ENCODE assay signal across 1 cellular context in the genomic region with DNA sequence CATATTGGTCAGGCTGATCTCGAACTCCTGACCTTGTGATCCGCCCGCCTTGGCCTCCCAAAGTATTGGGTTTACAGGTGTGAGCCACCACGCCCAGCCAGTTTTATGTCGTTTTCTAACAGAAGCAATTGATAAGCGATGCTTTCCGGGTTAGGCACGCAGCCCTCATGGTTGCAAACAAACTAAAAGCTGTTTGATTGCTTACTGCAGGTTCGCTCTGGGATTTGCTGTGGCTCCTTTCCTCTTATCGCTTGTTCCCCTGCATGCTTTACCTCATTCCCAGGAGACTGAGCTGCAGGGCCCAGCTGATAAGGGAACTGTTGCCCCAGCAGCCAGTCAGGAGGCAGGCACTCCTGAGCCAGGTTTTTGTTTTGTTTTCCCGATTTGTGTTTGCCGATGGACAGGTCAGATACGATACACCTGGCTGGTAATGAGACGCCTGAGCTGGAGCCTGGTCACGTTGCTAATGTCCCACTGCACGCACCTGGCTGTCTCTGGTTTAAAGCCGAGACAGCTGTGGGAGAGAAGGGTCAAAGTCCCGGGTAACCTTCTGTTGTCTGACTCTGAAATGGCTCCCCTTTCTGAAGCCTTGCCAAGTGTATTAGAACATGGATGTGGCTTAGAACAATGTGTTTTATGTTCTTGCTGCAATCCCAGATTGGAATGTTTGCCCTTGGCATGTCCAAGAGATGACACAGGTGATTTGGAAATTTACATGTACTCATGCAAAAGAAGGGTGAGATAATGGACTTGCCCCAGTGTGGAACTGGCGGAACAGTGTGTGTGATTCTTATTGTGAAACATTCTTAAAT.
TF ChIP-seq lines count a peak whose summit lies in the region.

No MANE protein-coding gene starts in this region.

TF ChIP-seq in HepG2, 621 proteins besides CTCF, POLR2A, EP300 and RAD21 (continued from another document and continues in another):
- TF ChIP-seq, protein P1, sequence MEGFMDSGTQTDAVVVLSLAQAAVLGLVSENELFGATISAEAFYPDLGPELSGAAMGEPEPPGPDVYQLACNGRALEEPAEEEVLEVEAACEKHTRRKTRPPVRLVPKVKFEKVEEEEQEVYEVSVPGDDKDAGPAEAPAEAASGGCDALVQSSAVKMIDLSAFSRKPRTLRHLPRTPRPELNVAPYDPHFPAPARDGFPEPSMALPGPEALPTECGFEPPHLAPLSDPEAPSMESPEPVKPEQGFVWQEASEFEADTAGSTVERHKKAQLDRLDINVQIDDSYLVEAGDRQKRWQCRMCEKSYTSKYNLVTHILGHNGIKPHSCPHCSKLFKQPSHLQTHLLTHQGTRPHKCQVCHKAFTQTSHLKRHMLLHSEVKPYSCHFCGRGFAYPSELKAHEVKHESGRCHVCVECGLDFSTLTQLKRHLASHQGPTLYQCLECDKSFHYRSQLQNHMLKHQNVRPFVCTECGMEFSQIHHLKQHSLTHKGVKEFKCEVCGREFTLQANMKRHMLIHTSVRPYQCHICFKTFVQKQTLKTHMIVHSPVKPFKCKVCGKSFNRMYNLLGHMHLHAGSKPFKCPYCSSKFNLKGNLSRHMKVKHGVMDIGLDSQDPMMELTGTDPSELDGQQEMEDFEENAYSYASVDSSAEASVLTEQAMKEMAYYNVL (CRISPR knock-in tag; IDR thresholded peaks at IDR 0.05; ENCODE audit: borderline replicate concordance), result peak; percentile 98
- peak; percentile 86 for TF ChIP-seq XRCC5 (optimal IDR thresholded peaks at IDR 0.05; ENCODE audit: low read length)
- TF ChIP-seq, protein P2, sequence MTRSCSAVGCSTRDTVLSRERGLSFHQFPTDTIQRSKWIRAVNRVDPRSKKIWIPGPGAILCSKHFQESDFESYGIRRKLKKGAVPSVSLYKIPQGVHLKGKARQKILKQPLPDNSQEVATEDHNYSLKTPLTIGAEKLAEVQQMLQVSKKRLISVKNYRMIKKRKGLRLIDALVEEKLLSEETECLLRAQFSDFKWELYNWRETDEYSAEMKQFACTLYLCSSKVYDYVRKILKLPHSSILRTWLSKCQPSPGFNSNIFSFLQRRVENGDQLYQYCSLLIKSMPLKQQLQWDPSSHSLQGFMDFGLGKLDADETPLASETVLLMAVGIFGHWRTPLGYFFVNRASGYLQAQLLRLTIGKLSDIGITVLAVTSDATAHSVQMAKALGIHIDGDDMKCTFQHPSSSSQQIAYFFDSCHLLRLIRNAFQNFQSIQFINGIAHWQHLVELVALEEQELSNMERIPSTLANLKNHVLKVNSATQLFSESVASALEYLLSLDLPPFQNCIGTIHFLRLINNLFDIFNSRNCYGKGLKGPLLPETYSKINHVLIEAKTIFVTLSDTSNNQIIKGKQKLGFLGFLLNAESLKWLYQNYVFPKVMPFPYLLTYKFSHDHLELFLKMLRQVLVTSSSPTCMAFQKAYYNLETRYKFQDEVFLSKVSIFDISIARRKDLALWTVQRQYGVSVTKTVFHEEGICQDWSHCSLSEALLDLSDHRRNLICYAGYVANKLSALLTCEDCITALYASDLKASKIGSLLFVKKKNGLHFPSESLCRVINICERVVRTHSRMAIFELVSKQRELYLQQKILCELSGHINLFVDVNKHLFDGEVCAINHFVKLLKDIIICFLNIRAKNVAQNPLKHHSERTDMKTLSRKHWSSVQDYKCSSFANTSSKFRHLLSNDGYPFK (CRISPR knock-in tag; IDR thresholded peaks at IDR 0.05; ENCODE audit: borderline replicate concordance), result peak; percentile 75; the same call in 1 of the 2 replicates
- TF ChIP-seq GTF3A (CRISPR knock-in tag; conservative IDR thresholded peaks at IDR 0.05), result peak; percentile 55; the same call in 1 of the 2 replicates
- TF ChIP-seq CREM (IDR thresholded peaks at IDR 0.05), result peak; percentile 88
- TF ChIP-seq CREM (CRISPR knock-in tag; IDR thresholded peaks at IDR 0.05), result no peak
- TF ChIP-seq ZNF430 (CRISPR knock-in tag; IDR thresholded peaks at IDR 0.05), result peak; percentile 89; the same call in 1 of the 2 replicates
- peak; percentile 92 for TF ChIP-seq FOSL2 (CRISPR knock-in tag; IDR thresholded peaks at IDR 0.05)
- TF ChIP-seq NONO (IDR thresholded peaks at IDR 0.05), result no peak
- peak; percentile 96 for TF ChIP-seq NONO (CRISPR knock-in tag; conservative IDR thresholded peaks at IDR 0.05)
- no peak; the same call in 1 of the 2 replicates for TF ChIP-seq ZNF703 (CRISPR knock-in tag; IDR thresholded peaks at IDR 0.05; ENCODE audit: borderline replicate concordance)
- no peak for TF ChIP-seq HHEX (CRISPR knock-in tag; IDR thresholded peaks at IDR 0.05)
- peak; percentile 69; the same call in 1 of the 2 replicates for TF ChIP-seq ZNF772 (CRISPR knock-in tag; IDR thresholded peaks at IDR 0.05)
- TF ChIP-seq, protein P3, sequence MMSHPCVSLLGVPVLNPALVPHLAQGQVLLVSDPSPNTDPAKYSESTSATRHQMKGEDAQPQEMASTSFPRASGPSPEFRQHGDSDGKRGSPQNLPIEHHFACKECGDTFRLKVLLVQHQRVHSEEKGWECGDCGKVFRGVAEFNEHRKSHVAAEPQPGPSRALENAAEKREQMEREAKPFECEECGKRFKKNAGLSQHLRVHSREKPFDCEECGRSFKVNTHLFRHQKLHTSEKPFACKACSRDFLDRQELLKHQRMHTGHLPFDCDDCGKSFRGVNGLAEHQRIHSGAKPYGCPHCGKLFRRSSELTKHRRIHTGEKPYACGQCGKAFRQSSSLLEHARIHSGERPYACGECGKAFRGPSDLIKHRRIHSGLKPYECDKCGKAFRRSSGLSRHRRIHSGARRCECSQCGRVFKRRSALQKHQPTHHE (CRISPR knock-in tag; IDR thresholded peaks at IDR 0.05; ENCODE audit: borderline replicate concordance), result peak; percentile 20; the same call in 1 of the 2 replicates
- TF ChIP-seq, protein P4, sequence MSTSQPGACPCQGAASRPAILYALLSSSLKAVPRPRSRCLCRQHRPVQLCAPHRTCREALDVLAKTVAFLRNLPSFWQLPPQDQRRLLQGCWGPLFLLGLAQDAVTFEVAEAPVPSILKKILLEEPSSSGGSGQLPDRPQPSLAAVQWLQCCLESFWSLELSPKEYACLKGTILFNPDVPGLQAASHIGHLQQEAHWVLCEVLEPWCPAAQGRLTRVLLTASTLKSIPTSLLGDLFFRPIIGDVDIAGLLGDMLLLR (CRISPR knock-in tag; IDR thresholded peaks at IDR 0.05), result peak; percentile 89; the same call in 1 of the 2 replicates
- peak; percentile 83 for TF ChIP-seq HMG20B (CRISPR knock-in tag; conservative IDR thresholded peaks at IDR 0.05)
- no peak; the same call in 1 of the 2 replicates for TF ChIP-seq PHF20 (CRISPR knock-in tag; IDR thresholded peaks at IDR 0.05)
- no peak for TF ChIP-seq ZBTB1 (CRISPR knock-in tag; IDR thresholded peaks at IDR 0.05; ENCODE audit: borderline replicate concordance)
- TF ChIP-seq MED8 (CRISPR knock-in tag; IDR thresholded peaks at IDR 0.05; ENCODE audit: insufficient replicate concordance), result peak; percentile 96
- TF ChIP-seq POGZ (CRISPR knock-in tag; IDR thresholded peaks at IDR 0.05), result peak; percentile 95
- TF ChIP-seq, protein P5, sequence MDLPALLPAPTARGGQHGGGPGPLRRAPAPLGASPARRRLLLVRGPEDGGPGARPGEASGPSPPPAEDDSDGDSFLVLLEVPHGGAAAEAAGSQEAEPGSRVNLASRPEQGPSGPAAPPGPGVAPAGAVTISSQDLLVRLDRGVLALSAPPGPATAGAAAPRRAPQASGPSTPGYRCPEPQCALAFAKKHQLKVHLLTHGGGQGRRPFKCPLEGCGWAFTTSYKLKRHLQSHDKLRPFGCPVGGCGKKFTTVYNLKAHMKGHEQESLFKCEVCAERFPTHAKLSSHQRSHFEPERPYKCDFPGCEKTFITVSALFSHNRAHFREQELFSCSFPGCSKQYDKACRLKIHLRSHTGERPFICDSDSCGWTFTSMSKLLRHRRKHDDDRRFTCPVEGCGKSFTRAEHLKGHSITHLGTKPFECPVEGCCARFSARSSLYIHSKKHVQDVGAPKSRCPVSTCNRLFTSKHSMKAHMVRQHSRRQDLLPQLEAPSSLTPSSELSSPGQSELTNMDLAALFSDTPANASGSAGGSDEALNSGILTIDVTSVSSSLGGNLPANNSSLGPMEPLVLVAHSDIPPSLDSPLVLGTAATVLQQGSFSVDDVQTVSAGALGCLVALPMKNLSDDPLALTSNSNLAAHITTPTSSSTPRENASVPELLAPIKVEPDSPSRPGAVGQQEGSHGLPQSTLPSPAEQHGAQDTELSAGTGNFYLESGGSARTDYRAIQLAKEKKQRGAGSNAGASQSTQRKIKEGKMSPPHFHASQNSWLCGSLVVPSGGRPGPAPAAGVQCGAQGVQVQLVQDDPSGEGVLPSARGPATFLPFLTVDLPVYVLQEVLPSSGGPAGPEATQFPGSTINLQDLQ (CRISPR knock-in tag; IDR thresholded peaks at IDR 0.05), result peak; percentile 22
- TF ChIP-seq SAP130 (CRISPR knock-in tag; IDR thresholded peaks at IDR 0.05; ENCODE audit: low read depth), result peak; percentile 99
- TF ChIP-seq ZNF331 (CRISPR knock-in tag; IDR thresholded peaks at IDR 0.05), result peak; percentile 95
- peak; percentile 42; the same call in 1 of the 2 replicates for TF ChIP-seq HOXA9 (CRISPR knock-in tag; IDR thresholded peaks at IDR 0.05; ENCODE audit: borderline replicate concordance)
- peak; percentile 93 for TF ChIP-seq MXD4 (CRISPR knock-in tag; IDR thresholded peaks at IDR 0.05)
- TF ChIP-seq, protein P6, sequence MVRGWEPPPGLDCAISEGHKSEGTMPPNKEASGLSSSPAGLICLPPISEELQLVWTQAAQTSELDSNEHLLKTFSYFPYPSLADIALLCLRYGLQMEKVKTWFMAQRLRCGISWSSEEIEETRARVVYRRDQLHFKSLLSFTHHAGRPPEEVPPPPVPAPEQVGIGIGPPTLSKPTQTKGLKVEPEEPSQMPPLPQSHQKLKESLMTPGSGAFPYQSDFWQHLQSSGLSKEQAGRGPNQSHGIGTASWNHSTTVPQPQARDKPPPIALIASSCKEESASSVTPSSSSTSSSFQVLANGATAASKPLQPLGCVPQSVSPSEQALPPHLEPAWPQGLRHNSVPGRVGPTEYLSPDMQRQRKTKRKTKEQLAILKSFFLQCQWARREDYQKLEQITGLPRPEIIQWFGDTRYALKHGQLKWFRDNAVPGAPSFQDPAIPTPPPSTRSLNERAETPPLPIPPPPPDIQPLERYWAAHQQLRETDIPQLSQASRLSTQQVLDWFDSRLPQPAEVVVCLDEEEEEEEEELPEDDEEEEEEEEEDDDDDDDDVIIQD (CRISPR knock-in tag; IDR thresholded peaks at IDR 0.05; ENCODE audit: low read depth), result peak; percentile 97
- TF ChIP-seq ZMAT3 (CRISPR knock-in tag; conservative IDR thresholded peaks at IDR 0.05), result peak; percentile 78; the same call in 1 of the 2 replicates
- no peak for TF ChIP-seq REXO4 (CRISPR knock-in tag; IDR thresholded peaks at IDR 0.05; ENCODE audit: borderline replicate concordance)
- TF ChIP-seq ZFP90 (CRISPR knock-in tag; IDR thresholded peaks at IDR 0.05; ENCODE audit: borderline replicate concordance), result peak; percentile 68; the same call in 1 of the 2 replicates
- peak; percentile 87 for TF ChIP-seq KDM2A (CRISPR knock-in tag; IDR thresholded peaks at IDR 0.05; ENCODE audit: borderline replicate concordance, low read depth)
- TF ChIP-seq HOXA3 (CRISPR knock-in tag; IDR thresholded peaks at IDR 0.05), result peak; percentile 94
- TF ChIP-seq, protein P7, sequence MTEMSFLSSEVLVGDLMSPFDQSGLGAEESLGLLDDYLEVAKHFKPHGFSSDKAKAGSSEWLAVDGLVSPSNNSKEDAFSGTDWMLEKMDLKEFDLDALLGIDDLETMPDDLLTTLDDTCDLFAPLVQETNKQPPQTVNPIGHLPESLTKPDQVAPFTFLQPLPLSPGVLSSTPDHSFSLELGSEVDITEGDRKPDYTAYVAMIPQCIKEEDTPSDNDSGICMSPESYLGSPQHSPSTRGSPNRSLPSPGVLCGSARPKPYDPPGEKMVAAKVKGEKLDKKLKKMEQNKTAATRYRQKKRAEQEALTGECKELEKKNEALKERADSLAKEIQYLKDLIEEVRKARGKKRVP (CRISPR knock-in tag; IDR thresholded peaks at IDR 0.05), result peak in 1 of 2 experiments; percentile 82; a peak in 2 of 4 replicates
- no peak for TF ChIP-seq ZNF674 (CRISPR knock-in tag; IDR thresholded peaks at IDR 0.05; ENCODE audit: low read depth)
- TF ChIP-seq, protein P8, sequence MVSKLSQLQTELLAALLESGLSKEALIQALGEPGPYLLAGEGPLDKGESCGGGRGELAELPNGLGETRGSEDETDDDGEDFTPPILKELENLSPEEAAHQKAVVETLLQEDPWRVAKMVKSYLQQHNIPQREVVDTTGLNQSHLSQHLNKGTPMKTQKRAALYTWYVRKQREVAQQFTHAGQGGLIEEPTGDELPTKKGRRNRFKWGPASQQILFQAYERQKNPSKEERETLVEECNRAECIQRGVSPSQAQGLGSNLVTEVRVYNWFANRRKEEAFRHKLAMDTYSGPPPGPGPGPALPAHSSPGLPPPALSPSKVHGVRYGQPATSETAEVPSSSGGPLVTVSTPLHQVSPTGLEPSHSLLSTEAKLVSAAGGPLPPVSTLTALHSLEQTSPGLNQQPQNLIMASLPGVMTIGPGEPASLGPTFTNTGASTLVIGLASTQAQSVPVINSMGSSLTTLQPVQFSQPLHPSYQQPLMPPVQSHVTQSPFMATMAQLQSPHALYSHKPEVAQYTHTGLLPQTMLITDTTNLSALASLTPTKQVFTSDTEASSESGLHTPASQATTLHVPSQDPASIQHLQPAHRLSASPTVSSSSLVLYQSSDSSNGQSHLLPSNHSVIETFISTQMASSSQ (IDR thresholded peaks at IDR 0.05; ENCODE audit: low read depth), result peak; percentile 72; the same call in 1 of the 2 replicates
- TF ChIP-seq, protein P8 (CRISPR knock-in tag; IDR thresholded peaks at IDR 0.05; ENCODE audit: borderline replicate concordance), result peak; percentile 89; the same call in 1 of the 2 replicates
- peak; percentile 97 for TF ChIP-seq ZNF501 (CRISPR knock-in tag; IDR thresholded peaks at IDR 0.05)
- no peak for TF ChIP-seq MTA3 (CRISPR knock-in tag; IDR thresholded peaks at IDR 0.05)
- no peak for TF ChIP-seq MAFK (conservative IDR thresholded peaks at IDR 0.05 in 1 of 2, IDR thresholded peaks at IDR 0.05 in 1 of 2; ENCODE audit: low read length in 2 of 2)
- TF ChIP-seq RAD51 (IDR thresholded peaks at IDR 0.05; ENCODE audit: borderline replicate concordance), result no peak
- TF ChIP-seq, protein P9, sequence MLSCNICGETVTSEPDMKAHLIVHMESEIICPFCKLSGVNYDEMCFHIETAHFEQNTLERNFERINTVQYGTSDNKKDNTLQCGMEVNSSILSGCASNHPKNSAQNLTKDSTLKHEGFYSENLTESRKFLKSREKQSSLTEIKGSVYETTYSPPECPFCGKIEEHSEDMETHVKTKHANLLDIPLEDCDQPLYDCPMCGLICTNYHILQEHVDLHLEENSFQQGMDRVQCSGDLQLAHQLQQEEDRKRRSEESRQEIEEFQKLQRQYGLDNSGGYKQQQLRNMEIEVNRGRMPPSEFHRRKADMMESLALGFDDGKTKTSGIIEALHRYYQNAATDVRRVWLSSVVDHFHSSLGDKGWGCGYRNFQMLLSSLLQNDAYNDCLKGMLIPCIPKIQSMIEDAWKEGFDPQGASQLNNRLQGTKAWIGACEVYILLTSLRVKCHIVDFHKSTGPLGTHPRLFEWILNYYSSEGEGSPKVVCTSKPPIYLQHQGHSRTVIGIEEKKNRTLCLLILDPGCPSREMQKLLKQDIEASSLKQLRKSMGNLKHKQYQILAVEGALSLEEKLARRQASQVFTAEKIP (CRISPR knock-in tag; IDR thresholded peaks at IDR 0.05; ENCODE audit: borderline replicate concordance), result no peak
